In the genomic region with DNA sequence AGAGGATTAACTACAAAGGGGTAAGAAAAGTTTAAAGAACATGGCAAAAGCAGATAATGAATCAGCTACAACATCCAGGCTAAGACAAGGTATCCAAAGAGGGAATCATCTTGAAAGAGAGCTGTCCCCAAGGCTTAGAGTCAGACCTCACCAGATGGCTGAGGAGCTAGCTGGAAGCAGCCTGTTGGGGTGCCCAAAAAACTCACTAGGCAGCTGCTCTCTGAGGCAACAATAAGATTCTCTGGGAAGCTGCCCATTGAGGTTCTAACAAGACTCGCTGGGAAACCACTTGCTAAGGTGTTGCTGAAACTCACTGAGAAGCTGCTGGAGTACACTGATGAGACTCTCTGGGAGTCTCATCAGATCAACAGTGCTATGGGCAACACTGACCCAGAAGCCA, we compare ENCODE assay signal across 9 cellular contexts.
"Had no signal": no experiment of that assay in that cellular context is flagged by ENCODE, and none has a peak within 500 bp of the region (broad histone marks: within the 10 kb centered on the region; RNA-seq: fewer than 3 reads in every experiment).

No MANE protein-coding gene starts in this region.

- H3K4me3 Mint-ChIP-seq: HFFc6 had no signal

- DNase-seq: GM23248, H7, HFFc6, IMR-90, KG1 had no signal

- H3K9ac ChIP-seq: GM23248 had no signal

- H3K36me3 ChIP-seq: HAP-1 had no signal

- ATAC-seq: HCT116, K562 had no signal

- H3K27ac ChIP-seq: GM23248 had no signal

- FAIRE-seq: HTR-8/SVneo, K562 had no signal

- H3K27ac Mint-ChIP-seq: HFFc6 had no signal

- H3K4me3 ChIP-seq: GM23248, HAP-1, K562 had no signal

- H2AFZ ChIP-seq: GM23248 had no signal

- H3K9me3 ChIP-seq: HAP-1 had no signal
